Comparison of ENCODE assay signal across 15 cellular contexts in genomic region chr2:234447963-234448362, GRCh38. TPM values are rescaled to one million over a fixed set of nuclear protein-coding genes. Genes with fewer than 3 reads are reported as not detected.
A peak's percentile ranks its signal among the peaks of the same experiment; 100 is the strongest.
DNase-seq lines count a peak whose midpoint lies in the region; ATAC-seq and TF ChIP-seq lines count a peak whose summit lies in the region.
"Had no signal": no experiment of that assay in that cellular context is flagged by ENCODE, and none has a peak within 500 bp of the region (broad histone marks: within the 10 kb centered on the region; RNA-seq: fewer than 3 reads in every experiment).

No MANE protein-coding gene starts in this region.

- no peak for TF ChIP-seq CTCF in CD4-positive, alpha-beta T cell (IDR thresholded peaks at IDR 0.05)

- intact Hi-C loops in CD4-positive, alpha-beta T cell (cut with DNase I, micrococcal nuclease): loop anchor here (2.0 to 5.0 kb wide), 2 partner anchors 39 to 155 kb away; no protein-coding TSS in a partner anchor

- peak overlapping the region; percentile 60 for H3K4me3 Mint-ChIP-seq in CD4-positive, alpha-beta T cell
- no peak overlapping the region for H3K4me3 Mint-ChIP-seq in activated naive CD8-positive, alpha-beta T cell treated with anti-CD3 and anti-CD28 coated beads, Interleukin-2, amount 50 U/mL, for 24 hours
- H3K4me3 Mint-ChIP-seq in naive B cell: peak overlapping the region in 3 of 8 donors; percentile 5 to 73 (median 60)

- no peak for ATAC-seq in CD4-positive, alpha-beta T cell (ENCODE audit: poor library complexity)
- no peak for ATAC-seq in activated naive CD8-positive, alpha-beta T cell treated with anti-CD3 and anti-CD28 coated beads, Interleukin-2, amount 50 U/mL, for 24 hours
- no peak for ATAC-seq in naive B cell (ENCODE audit: low read depth in 2 of 2)
- no peak for ATAC-seq in GM18520 (IDR thresholded peaks at IDR 0.05; ENCODE audit: unreplicated experiment)
- ATAC-seq: left lung had no signal

- POLR2A ChIA-PET in CD4-positive, alpha-beta T cell (lab: Charles Lee): interaction anchor here (0.8 to 12.5 kb wide), 8 partner anchors 9 to 156 kb away, joined by 3 to 376 read pairs (median 143); partner anchors contain the start of gene ARL4C

- H3K9ac ChIP-seq in HUES64 (ENCODE audit: low read depth, low read length): peak overlapping the region; percentile 43; the same call in 1 of the 2 replicates

- H3K27ac Mint-ChIP-seq in CD4-positive, alpha-beta T cell: peak overlapping the region; percentile 92
- H3K27ac Mint-ChIP-seq in activated naive CD8-positive, alpha-beta T cell treated with anti-CD3 and anti-CD28 coated beads, Interleukin-2, amount 50 U/mL, for 24 hours: peak overlapping the region; percentile 66
- peak overlapping the region; percentile 95 to 100 (median 100) for H3K27ac Mint-ChIP-seq in naive B cell

- no peak for DNase-seq in CD4-positive, alpha-beta T cell
- DNase-seq in activated naive CD8-positive, alpha-beta T cell treated with anti-CD3 and anti-CD28 coated beads, Interleukin-2, amount 50 U/mL, for 24 hours: no peak
- DNase-seq in naive B cell: no peak
- DNase-seq in H4 (ENCODE audit: low spot score): no peak
- DNase-seq in activated gamma-delta T cell treated with Interleukin-2 at 50 U/mL for 16 hours: no peak
- DNase-seq in NCI-H510A (lab: John Stamatoyannopoulos, UW): no peak
- DNase-seq: GF-D8; left lung; NCI-H2107; NK-92 treated with Interleukin-12 subunit alpha and Interleukin-12 subunit beta, amount 100 ng/mL, for 24 hours; SIG-M5; small intestine had no signal

- H3K27ac ChIP-seq in CD4-positive, alpha-beta T cell (ENCODE audit: low read depth, low read length): peak overlapping the region; percentile 93
- H3K27ac ChIP-seq in HUES64 (ENCODE audit: low read depth, low read length): peak overlapping the region; percentile 93
- H3K27ac ChIP-seq: neutrophil had no signal

- no peaks in the 10 kb centered on the region for H3K27me3 ChIP-seq in CD4-positive, alpha-beta T cell (ENCODE audit: control insufficient read depth, insufficient read depth, low read length)
- no peaks in the 10 kb centered on the region; the same call in 1 of the 2 replicates for H3K27me3 ChIP-seq in HUES64 (ENCODE audit: insufficient read depth, low read length)
- H3K27me3 ChIP-seq: left lung had no signal

- peaks cover 42% of the 10 kb centered on the region for H3K4me1 ChIP-seq in HUES64 (ENCODE audit: insufficient read depth, low read length)

- no peak overlapping the region for H3K4me3 ChIP-seq in HUES64 (ENCODE audit: low read length)
- H3K4me3 ChIP-seq: left lung had no signal

- peaks cover 1% of the 10 kb centered on the region for H3K9me3 Mint-ChIP-seq in CD4-positive, alpha-beta T cell
- no peaks in the 10 kb centered on the region for H3K9me3 Mint-ChIP-seq in activated naive CD8-positive, alpha-beta T cell treated with anti-CD3 and anti-CD28 coated beads, Interleukin-2, amount 50 U/mL, for 24 hours
- H3K9me3 Mint-ChIP-seq in naive B cell: peaks cover 0 to 5% (median 2%) of the 10 kb centered on the region in 7 donors

- CTCF ChIA-PET in CD4-positive, alpha-beta T cell (lab: Charles Lee): interaction anchor here (1.3 to 2.9 kb wide), 2 partner anchors 10 to 25 kb away, joined by 4 to 9 read pairs; no protein-coding TSS in a partner anchor

- WGBS in HUES64: 82% methylated on average over 5 of the region's 5 CpGs

- no peaks in the 10 kb centered on the region for H3K9me3 ChIP-seq in CD4-positive, alpha-beta T cell (ENCODE audit: control insufficient read depth, low read length)
- no peaks in the 10 kb centered on the region for H3K9me3 ChIP-seq in HUES64 (ENCODE audit: insufficient read depth, low read depth, low read length)
- H3K9me3 ChIP-seq: left lung, neutrophil had no signal

- no peaks in the 10 kb centered on the region for H3K36me3 ChIP-seq in HUES64 (ENCODE audit: insufficient read depth, low read length)
- H3K36me3 ChIP-seq: left lung, neutrophil had no signal

- peaks cover 64% of the 10 kb centered on the region for H3K36me3 Mint-ChIP-seq in CD4-positive, alpha-beta T cell (ENCODE audit: low read depth)
- H3K36me3 Mint-ChIP-seq in activated naive CD8-positive, alpha-beta T cell treated with anti-CD3 and anti-CD28 coated beads, Interleukin-2, amount 50 U/mL, for 24 hours (ENCODE audit: low read depth): peaks cover 5% of the 10 kb centered on the region
- peaks cover 0 to 3% of the 10 kb centered on the region in 2 donors for H3K36me3 Mint-ChIP-seq in naive B cell

- H3K27me3 Mint-ChIP-seq in CD4-positive, alpha-beta T cell: peaks cover 5% of the 10 kb centered on the region
- no peaks in the 10 kb centered on the region for H3K27me3 Mint-ChIP-seq in activated naive CD8-positive, alpha-beta T cell treated with anti-CD3 and anti-CD28 coated beads, Interleukin-2, amount 50 U/mL, for 24 hours
- no peaks in the 10 kb centered on the region for H3K27me3 Mint-ChIP-seq in naive B cell

- H3K4me1 Mint-ChIP-seq in CD4-positive, alpha-beta T cell (ENCODE audit: low read depth): peaks cover 87% of the 10 kb centered on the region
- H3K4me1 Mint-ChIP-seq in activated naive CD8-positive, alpha-beta T cell treated with anti-CD3 and anti-CD28 coated beads, Interleukin-2, amount 50 U/mL, for 24 hours: peaks cover 93% of the 10 kb centered on the region
- peaks cover 60 to 97% (median 71%) of the 10 kb centered on the region in 3 donors for H3K4me1 Mint-ChIP-seq in naive B cell

RNA-seq across cellular contexts. Expression of gene ARL4C, which starts 48.9 kb away (rescaled TPM):
- 100 to 1,000 TPM; 469 to 471 TPM for total RNA-seq in CD4-positive, alpha-beta T cell
- polyA plus RNA-seq in HUES64 (2013, experiment 1 of 2): 15.5 TPM
- polyA plus RNA-seq in HUES64 (2013, experiment 2 of 2): 17.4 TPM
- 10 to 100 TPM; 18.2 to 37.1 (median 28.5) TPM for polyA plus RNA-seq in naive B cell (ENCODE audit: low read depth in 6 of 6)
- total RNA-seq in H4 (2014; rRNA removed; shearing (Covaris generic)): 6.7 and 7.0 TPM in 2 replicates

Comparison
In these comparisons a context has a peak if more than half of its experiments do, and no peak if none do; other contexts are left out.
1. RNA of gene ARL4C, which starts 48.9 kb away (total RNA-seq): 469 to 471 TPM in CD4-positive, alpha-beta T cell; 6.7 to 7.0 TPM in H4; every median in the first group is over 10 times any median in the second.
2. Peak in every context shown above with its lines, with median percentiles within 50 percentile points of each other: H3K27ac Mint-ChIP-seq.